24 cellular contexts compared by ENCODE assay signal in the genomic region with DNA sequence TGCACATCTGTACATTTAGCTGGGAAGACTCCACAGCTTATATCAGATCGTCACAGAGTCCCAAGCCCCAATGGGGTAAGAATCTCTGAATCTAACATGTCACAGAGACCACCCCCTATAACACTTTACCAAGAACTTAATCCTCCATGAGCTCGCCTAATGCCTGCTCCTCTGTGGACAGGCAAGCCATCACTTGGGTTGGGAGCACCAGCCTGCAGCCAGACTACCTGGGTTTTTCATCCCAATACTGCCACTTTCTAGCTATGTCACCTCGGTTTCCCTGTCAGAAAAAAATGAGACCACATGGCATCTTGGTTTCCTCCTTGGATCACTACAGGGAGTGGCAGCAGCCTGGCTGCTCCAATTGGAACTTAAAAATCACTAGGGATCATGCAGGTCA.
DNase-seq lines count a peak whose midpoint lies in the region; ATAC-seq, FAIRE-seq and TF ChIP-seq lines count a peak whose summit lies in the region.
"Had no signal": no experiment of that assay in that cellular context is flagged by ENCODE, and none has a peak within 500 bp of the region (broad histone marks: within the 10 kb centered on the region; RNA-seq: fewer than 3 reads in every experiment).

No MANE protein-coding gene starts in this region.

- DNase-seq in A549 (ENCODE audit: low read depth in 1 of 2, low spot score in 1 of 2) (no peak), bronchial epithelial cell (ENCODE audit: low read depth) (no peak), mesendoderm (no peak), GM10248 (ENCODE audit: extremely low spot score) (no peak), NCI-H1417 treated with DMSO at 0.1 percent for 48 hours (lab: John Stamatoyannopoulos, UW) (no peak), middle frontal gyrus (ENCODE audit: extremely low spot score, low spot score) (no peak)
- DNase-seq: activated CD4-positive, alpha-beta T cell treated with anti-CD3 and anti-CD28 coated beads for 36 hours; activated naive CD8-positive, alpha-beta T cell treated with anti-CD3 and anti-CD28 coated beads for 36 hours; esophagus squamous epithelium; KG1; left colon; SJCRH30; stimulated activated CD4-positive, alpha-beta T cell treated with anti-CD3 and anti-CD28 coated beads, Interleukin-1b, Interleukin-23, amount 100 ng/mL, for 48 hours had no signal

- H3K27me3 Mint-ChIP-seq in activated T-helper 17 cell treated with anti-CD3 and anti-CD28 coated beads, Interleukin-2, amount 50 U/mL, for 72 hours = peaks cover 21% of the 10 kb centered on the region

- no peak overlapping the region for H3K4ac ChIP-seq in mesendoderm (ENCODE audit: low read depth, low read length)

- CTCF ChIA-PET in A549 (lab: Yijun Ruan, JAX) = interaction anchor here (1.0 to 2.1 kb wide), 6 partner anchors 9 to 114 kb away, joined by 3 to 7 read pairs (median 3); no protein-coding TSS in a partner anchor
- CTCF ChIA-PET in GM10248 (lab: Yijun Ruan, JAX) = interaction anchor here (1.2 to 1.6 kb wide), 5 partner anchors 8 to 112 kb away, joined by 3 to 4 read pairs (median 3); no protein-coding TSS in a partner anchor

- H3K4me1 Mint-ChIP-seq in activated T-helper 17 cell treated with anti-CD3 and anti-CD28 coated beads, Interleukin-2, amount 50 U/mL, for 72 hours = no peaks in the 10 kb centered on the region
- H3K4me1 Mint-ChIP-seq: activated CD4-positive, alpha-beta T cell treated with anti-CD3 and anti-CD28 coated beads for 36 hours; activated naive CD8-positive, alpha-beta T cell treated with anti-CD3 and anti-CD28 coated beads for 36 hours had no signal

- H3K4me3 ChIP-seq in A549 = no peak overlapping the region
- peak overlapping the region; percentile 67; the same call in 1 of the 2 replicates for H3K4me3 ChIP-seq in HUES48 (ENCODE audit: low read depth, low read length)
- no peak overlapping the region for H3K4me3 ChIP-seq in bronchial epithelial cell (ENCODE audit: low read depth, low read length)
- no peak overlapping the region for H3K4me3 ChIP-seq in mesendoderm (ENCODE audit: low read length)
- H3K4me3 ChIP-seq: esophagus squamous epithelium, SJCRH30, suprapubic skin, vagina had no signal

- H3K18ac ChIP-seq in mesendoderm (ENCODE audit: low read length) = no peak overlapping the region

- WGBS in A549 (ENCODE audit: missing lambda C conversion rate) = 87% methylated on average over 3 of the region's 3 CpGs
- WGBS in mesendoderm (ENCODE audit: extremely low coverage, insufficient coverage, low lambda C conversion rate) = no CpG with 5 or more reads among the region's 3 CpGs

- no peak for TF ChIP-seq RAD21 in A549 (conservative IDR thresholded peaks at IDR 0.05 in 1 of 2, IDR thresholded peaks at IDR 0.05 in 1 of 2)

- no peak overlapping the region for H3K4me3 Mint-ChIP-seq in activated T-helper 17 cell treated with anti-CD3 and anti-CD28 coated beads, Interleukin-2, amount 50 U/mL, for 72 hours
- H3K4me3 Mint-ChIP-seq: activated CD4-positive, alpha-beta T cell treated with anti-CD3 and anti-CD28 coated beads for 36 hours; activated naive CD8-positive, alpha-beta T cell treated with anti-CD3 and anti-CD28 coated beads for 36 hours; stimulated activated effector memory CD8-positive, alpha-beta T cell treated with anti-CD3 and anti-CD28 coated beads, Interleukin-12 subunit alpha, Interleukin-12 subunit beta, amount 100 ng/mL, for 72 hours; T-helper 1 cell treated with Interleukin-12 subunit alpha and Interleukin-12 subunit beta and Interleukin-4 antibody, amounts not matched to agents 30 μg/mL and 1 μg/mL, for 36 hours had no signal

- H3K27ac Mint-ChIP-seq in activated T-helper 17 cell treated with anti-CD3 and anti-CD28 coated beads, Interleukin-2, amount 50 U/mL, for 72 hours = no peak overlapping the region
- H3K27ac Mint-ChIP-seq: activated CD4-positive, alpha-beta T cell treated with anti-CD3 and anti-CD28 coated beads for 36 hours; activated naive CD8-positive, alpha-beta T cell treated with anti-CD3 and anti-CD28 coated beads for 36 hours; activated T-helper 2 cell treated with anti-CD3 and anti-CD28 coated beads, Interferon-gamma antibody, Interleukin-2, Interleukin-4, amounts not matched to agents 10 μg/mL and 5 μg/mL and 100 μg/mL, durations not matched to agents 14 hours and 24 hours and 36 hours; endodermal cell; stimulated activated effector memory CD8-positive, alpha-beta T cell treated with anti-CD3 and anti-CD28 coated beads, Interleukin-12 subunit alpha, Interleukin-12 subunit beta, amount 100 ng/mL, for 72 hours; T-helper 1 cell treated with Interleukin-12 subunit alpha and Interleukin-12 subunit beta and Interleukin-4 antibody, amounts not matched to agents 30 μg/mL and 1 μg/mL, for 36 hours had no signal

- H2BK5ac ChIP-seq in mesendoderm (ENCODE audit: low read length) = no peak overlapping the region

- ATAC-seq in A549 = peak in 1 of 2 experiments; percentile 23; a peak in 2 of 6 replicates
- ATAC-seq in activated T-helper 17 cell treated with anti-CD3 and anti-CD28 coated beads, Interleukin-2, amount 50 U/mL, for 72 hours (replicated peaks) = no peak
- ATAC-seq: activated CD4-positive, alpha-beta T cell treated with anti-CD3 and anti-CD28 coated beads for 36 hours; left colon; stimulated activated effector memory CD8-positive, alpha-beta T cell treated with anti-CD3 and anti-CD28 coated beads, Interleukin-12 subunit alpha, Interleukin-12 subunit beta, amount 100 ng/mL, for 72 hours had no signal

- H3K9me3 ChIP-seq in A549 (0 out of 3 replicates have a peak, but pooled peaks cover 4% of the 10 kb centered on the region), HUES48 (ENCODE audit: control insufficient read depth, insufficient read depth, low read length) (no peaks in the 10 kb centered on the region)
- H3K9me3 ChIP-seq: esophagus squamous epithelium, SJCRH30, suprapubic skin, vagina had no signal

- H3K9me3 Mint-ChIP-seq in activated T-helper 17 cell treated with anti-CD3 and anti-CD28 coated beads, Interleukin-2, amount 50 U/mL, for 72 hours = no peaks in the 10 kb centered on the region
- H3K9me3 Mint-ChIP-seq: activated naive CD8-positive, alpha-beta T cell treated with anti-CD3 and anti-CD28 coated beads for 36 hours; activated T-helper 2 cell treated with anti-CD3 and anti-CD28 coated beads, Interferon-gamma antibody, Interleukin-2, Interleukin-4, amounts not matched to agents 10 μg/mL and 5 μg/mL and 100 μg/mL, durations not matched to agents 14 hours and 24 hours and 36 hours; mesothelial cell of epicardium; stimulated activated effector memory CD8-positive, alpha-beta T cell treated with anti-CD3 and anti-CD28 coated beads, Interleukin-12 subunit alpha, Interleukin-12 subunit beta, amount 100 ng/mL, for 72 hours; T-helper 1 cell treated with Interleukin-12 subunit alpha and Interleukin-12 subunit beta and Interleukin-4 antibody, amounts not matched to agents 30 μg/mL and 1 μg/mL, for 36 hours had no signal

- H3K4me2 ChIP-seq in A549 (peak overlapping the region; percentile 59), mesendoderm (ENCODE audit: low read length) (no peak overlapping the region)

- POLR2A ChIA-PET in A549 (lab: Yijun Ruan, JAX) (no interaction called here), GM10248 (lab: Yijun Ruan, JAX) (no interaction called here)

- no peaks in the 10 kb centered on the region for H3K36me3 Mint-ChIP-seq in activated T-helper 17 cell treated with anti-CD3 and anti-CD28 coated beads, Interleukin-2, amount 50 U/mL, for 72 hours (ENCODE audit: low read depth)
- H3K36me3 Mint-ChIP-seq: mesothelial cell of epicardium; stimulated activated effector memory CD8-positive, alpha-beta T cell treated with anti-CD3 and anti-CD28 coated beads, Interleukin-12 subunit alpha, Interleukin-12 subunit beta, amount 100 ng/mL, for 72 hours had no signal

- TF ChIP-seq CTCF in A549 (IDR thresholded peaks at IDR 0.05) (no peak), bronchial epithelial cell (IDR thresholded peaks at IDR 0.05; ENCODE audit: insufficient read depth, low read length, severe bottlenecking) (no peak), GM10248 (IDR thresholded peaks at IDR 0.05; ENCODE audit: control extremely low read depth, extremely low read depth, low read depth, missing control alignments) (no peak)

- H3K9ac ChIP-seq in HUES48 (ENCODE audit: low read depth, low read length) = no peak overlapping the region
- H3K9ac ChIP-seq in mesendoderm (ENCODE audit: low read length) = no peak overlapping the region

- H4K5ac ChIP-seq in mesendoderm (ENCODE audit: low read length) = no peak overlapping the region

- H4K8ac ChIP-seq in mesendoderm (ENCODE audit: low read depth, low read length) = no peak overlapping the region

- H3K79me2 ChIP-seq in mesendoderm (ENCODE audit: control insufficient read depth, insufficient read depth, low read length) = no peaks in the 10 kb centered on the region

- H3K27me3 ChIP-seq in HUES48 (ENCODE audit: control insufficient read depth, insufficient read depth, low read length) (peaks cover 25% of the 10 kb centered on the region), bronchial epithelial cell (ENCODE audit: control insufficient read depth, insufficient read depth, low read length) (no peaks in the 10 kb centered on the region), mesendoderm (ENCODE audit: insufficient read depth, low read length, poor library complexity) (no peaks in the 10 kb centered on the region)
- H3K27me3 ChIP-seq: SJCRH30, suprapubic skin, vagina had no signal

- peak overlapping the region; percentile 4 for H3K23ac ChIP-seq in mesendoderm (ENCODE audit: low read length)

- TF ChIP-seq POLR2A in A549 (IDR thresholded peaks at IDR 0.05; ENCODE audit: low read length) = no peak

- H3K36me3 ChIP-seq in HUES48 (ENCODE audit: control insufficient read depth, insufficient read depth, low read length) = no peaks in the 10 kb centered on the region
- no peaks in the 10 kb centered on the region for H3K36me3 ChIP-seq in bronchial epithelial cell (ENCODE audit: control insufficient read depth, insufficient read depth, low read length)
- no peaks in the 10 kb centered on the region for H3K36me3 ChIP-seq in mesendoderm (ENCODE audit: control insufficient read depth, insufficient read depth, low read length)
- H3K36me3 ChIP-seq: esophagus squamous epithelium, SJCRH30, suprapubic skin, vagina had no signal

- no peak for TF ChIP-seq EP300 in A549 (IDR thresholded peaks at IDR 0.05)

- H3K79me1 ChIP-seq in mesendoderm (ENCODE audit: low read length) = no peaks in the 10 kb centered on the region

- no peak overlapping the region for H2BK120ac ChIP-seq in mesendoderm (ENCODE audit: low read depth, low read length)

- H3K4me1 ChIP-seq in A549 = peaks cover 37% of the 10 kb centered on the region
- H3K4me1 ChIP-seq in HUES48 (ENCODE audit: control insufficient read depth, insufficient read depth, low read length) = peaks cover 23% of the 10 kb centered on the region
- H3K4me1 ChIP-seq in mesendoderm (ENCODE audit: control insufficient read depth, low read depth, low read length) = no peaks in the 10 kb centered on the region

- peak overlapping the region; percentile 77 for H3K56ac ChIP-seq in mesendoderm (ENCODE audit: low read length)

- H3K27ac ChIP-seq in A549 (peak overlapping the region; percentile 76 to 85), HUES48 (ENCODE audit: low read depth, low read length) (no peak overlapping the region), mesendoderm (ENCODE audit: low read depth, low read length) (no peak overlapping the region)
- H3K27ac ChIP-seq: esophagus squamous epithelium, SJCRH30, suprapubic skin had no signal

- H2BK15ac ChIP-seq in mesendoderm (replicated peaks; ENCODE audit: low read depth) = no peak overlapping the region

- no peak overlapping the region for H2AK5ac ChIP-seq in mesendoderm (ENCODE audit: low read length)

- FAIRE-seq in A549 (lab: Jason Lieb, UNC) (no peak), bronchial epithelial cell (lab: Jason Lieb, UNC) (peak; percentile 60)
- FAIRE-seq: D721Med, H54 had no signal

Comparison
In these comparisons a context has a peak if more than half of its experiments do, and no peak if none do; other contexts are left out.
1. H3K27ac ChIP-seq: peak in A549 (2 of 2); none in HUES48 (single experiment) and mesendoderm (single experiment).